17 cellular contexts compared by ENCODE assay signal in genomic region chr7:146096994-146097393, GRCh38. TPM values are rescaled to one million over a fixed set of nuclear protein-coding genes. Genes with fewer than 3 reads are reported as not detected.
A peak's percentile ranks its signal among the peaks of the same experiment; 100 is the strongest.
DNase-seq lines count a peak whose midpoint lies in the region; ATAC-seq and TF ChIP-seq lines count a peak whose summit lies in the region.
"Had no signal": no experiment of that assay in that cellular context is flagged by ENCODE, and none has a peak within 500 bp of the region (broad histone marks: within the 10 kb centered on the region; RNA-seq: fewer than 3 reads in every experiment).

No MANE protein-coding gene starts in this region.

- no peak for ATAC-seq in HG03520 (IDR thresholded peaks at IDR 0.05; ENCODE audit: unreplicated experiment)
- no peak for ATAC-seq in HG03135 (IDR thresholded peaks at IDR 0.05; ENCODE audit: unreplicated experiment)
- ATAC-seq: activated CD8-positive, alpha-beta T cell treated with anti-CD3 and anti-CD28 coated beads for 36 hours had no signal

- peaks cover 5% of the 10 kb centered on the region for H3K27me3 Mint-ChIP-seq in progenitor cell of endocrine pancreas
- H3K27me3 Mint-ChIP-seq: activated CD8-positive, alpha-beta T cell treated with anti-CD3 and anti-CD28 coated beads for 36 hours had no signal

- no peak overlapping the region for H3K27ac ChIP-seq in transverse colon
- H3K27ac ChIP-seq: prostate gland, suprapubic skin had no signal

- H3K27me3 ChIP-seq in transverse colon, result no peaks in the 10 kb centered on the region
- H3K27me3 ChIP-seq: suprapubic skin had no signal

- no peak for TF ChIP-seq EP300 in transverse colon (IDR thresholded peaks at IDR 0.05; ENCODE audit: low read depth)

- no peaks in the 10 kb centered on the region for H3K9me3 Mint-ChIP-seq in progenitor cell of endocrine pancreas (ENCODE audit: low read depth)
- H3K9me3 Mint-ChIP-seq: activated CD8-positive, alpha-beta T cell treated with anti-CD3 and anti-CD28 coated beads for 36 hours had no signal

- no peaks in the 10 kb centered on the region for H3K36me3 Mint-ChIP-seq in progenitor cell of endocrine pancreas (ENCODE audit: insufficient read depth)

- WGBS in transverse colon (ENCODE audit: low coverage in 1 of 2), 2 donors, result 48 to 56% methylated on average over 5 of the region's 5 CpGs

- no peaks in the 10 kb centered on the region for H3K4me1 ChIP-seq in transverse colon
- H3K4me1 ChIP-seq: prostate gland, suprapubic skin had no signal

- TF ChIP-seq POLR2A in transverse colon (IDR thresholded peaks at IDR 0.05), result no peak

- no peak overlapping the region for H3K4me3 ChIP-seq in astrocyte of the spinal cord (ENCODE audit: low read depth, low read length)
- H3K4me3 ChIP-seq in transverse colon, result no peak overlapping the region
- H3K4me3 ChIP-seq: prostate gland, suprapubic skin had no signal

- no peak overlapping the region for H3K4me3 Mint-ChIP-seq in progenitor cell of endocrine pancreas (ENCODE audit: low read depth)
- H3K4me3 Mint-ChIP-seq: activated CD8-positive, alpha-beta T cell treated with anti-CD3 and anti-CD28 coated beads for 36 hours had no signal

- TF ChIP-seq CTCF in astrocyte of the spinal cord (IDR thresholded peaks at IDR 0.05; ENCODE audit: low read depth, low read length) (peak; percentile 11), progenitor cell of endocrine pancreas (IDR thresholded peaks at IDR 0.05; ENCODE audit: unreplicated experiment) (peak; percentile 48), transverse colon (IDR thresholded peaks at IDR 0.05) (no peak)

- in situ Hi-C loops in astrocyte of the spinal cord (cut with HindIII; ENCODE audit: low sequenced_read_pairs) (no loop called here), transverse colon (cut with MboI; ENCODE audit: low pct_ligation_motif_present in 1 of 4, low pct_unique_long_range_greater_than_20kb in 1 of 4, low sequenced_read_pairs in 3 of 4) (loop anchor here (25.0 kb wide), 1 partner anchor 1060 kb away; no protein-coding TSS in a partner anchor)

- H3K36me3 ChIP-seq in transverse colon, result no peaks in the 10 kb centered on the region
- H3K36me3 ChIP-seq: prostate gland, suprapubic skin had no signal

- no peaks in the 10 kb centered on the region for H3K4me1 Mint-ChIP-seq in progenitor cell of endocrine pancreas (ENCODE audit: low read depth)

- intact Hi-C loops in transverse colon (cut with DNase I; ENCODE audit: low total_unique reads), result no loop called here

- no peak overlapping the region for H3K27ac Mint-ChIP-seq in progenitor cell of endocrine pancreas
- H3K27ac Mint-ChIP-seq: activated CD8-positive, alpha-beta T cell treated with anti-CD3 and anti-CD28 coated beads for 36 hours had no signal

- no peaks in the 10 kb centered on the region for H3K9me3 ChIP-seq in transverse colon
- H3K9me3 ChIP-seq: prostate gland, suprapubic skin had no signal

- DNase-seq in NCI-H748 (lab: John Stamatoyannopoulos, UW; ENCODE audit: unreplicated experiment) (peak; percentile 24), NCI-H748 treated with DMSO at 0.1 percent for 48 hours (lab: John Stamatoyannopoulos, UW) (no peak), NCI-H1092 (lab: John Stamatoyannopoulos, UW) (peak; percentile 7), astrocyte of the spinal cord (ENCODE audit: low read depth, low spot score) (no peak), progenitor cell of endocrine pancreas (ENCODE audit: low spot score, unreplicated experiment) (no peak), transverse colon (no peak)
- DNase-seq: activated CD8-positive, alpha-beta T cell treated with anti-CD3 and anti-CD28 coated beads for 36 hours; Calu3; effector CD8-positive, alpha-beta T cell; foreskin fibroblast; KG1; kidney; NCI-H2227 treated with DMSO at 0.1 percent for 48 hours had no signal

RNA-seq across cellular contexts. Expression of gene CNTNAP2, which starts 19.6 kb away (rescaled TPM):
- 6.5 and 8.2 TPM in 2 replicates for total RNA-seq in progenitor cell of endocrine pancreas
- total RNA-seq in transverse colon, result 1 to 10 TPM in 3 of 4 donors, under 1 TPM in 1; 0.60 to 2.9 (median 2.4) TPM
- total RNA-seq: activated CD8-positive, alpha-beta T cell treated with anti-CD3 and anti-CD28 coated beads for 36 hours had no signal

Comparison
In these comparisons a context has a peak if more than half of its experiments do, and no peak if none do; other contexts are left out.
1. DNase-seq: peak in NCI-H748 (single experiment) and NCI-H1092 (single experiment); none in NCI-H748 treated with DMSO at 0.1 percent for 48 hours (single experiment), astrocyte of the spinal cord (single experiment), progenitor cell of endocrine pancreas (single experiment) and transverse colon (single experiment).
2. CTCF ChIP-seq: peak in astrocyte of the spinal cord (single experiment) and progenitor cell of endocrine pancreas (single experiment); none in transverse colon (0 of 5).